Comparison of ENCODE assay signal across 11 cellular contexts in genomic region chr17:66834919-66835454, GRCh38. TPM values are rescaled to one million over a fixed set of nuclear protein-coding genes. Genes with fewer than 3 reads are reported as not detected.
A peak's percentile ranks its signal among the peaks of the same experiment; 100 is the strongest.
DNase-seq lines count a peak whose midpoint lies in the region; ATAC-seq, FAIRE-seq and TF ChIP-seq lines count a peak whose summit lies in the region.
"Had no signal": no experiment of that assay in that cellular context is flagged by ENCODE, and none has a peak within 500 bp of the region (broad histone marks: within the 10 kb centered on the region; RNA-seq: fewer than 3 reads in every experiment).

Gene CACNG5, plus strand, starts transcription at chr17:66835117. Its CDS starts 42,216 bp downstream, at chr17:66877333.

- TF ChIP-seq POLR2A in GM12891 (IDR thresholded peaks at IDR 0.05; ENCODE audit: low read depth, low read length) = no peak

- ATAC-seq in SK-N-SH treated with all-trans-retinoic acid at 6 μM for 48 hours = peak; percentile 52
- no peak for ATAC-seq in HG03565 (IDR thresholded peaks at IDR 0.05; ENCODE audit: unreplicated experiment)

- no peak for TF ChIP-seq CTCF in GM13976 (IDR thresholded peaks at IDR 0.05; ENCODE audit: borderline replicate concordance, control extremely low read depth, extremely low read depth, insufficient read depth, missing control alignments)

- no peak for FAIRE-seq in GM12891 (lab: Jason Lieb, UNC)

- in situ Hi-C loops in ACHN (cut with HindIII; ENCODE audit: low pct_ligation_motif_present, low pct_unique_long_range_greater_than_20kb, low sequenced_read_pairs) = no loop called here
- in situ Hi-C loops in GM13976 (cut with MboI; ENCODE audit: low sequenced_read_pairs, unreplicated experiment) = no loop called here

- DNase-seq in ACHN = peak; percentile 37
- DNase-seq in GM13976 (ENCODE audit: low spot score) = peak; percentile 50
- peak; percentile 90 for DNase-seq in left kidney (ENCODE audit: low read depth, low spot score)
- no peak for DNase-seq in activated gamma-delta T cell treated with Interleukin-2 at 50 U/mL for 16 hours
- DNase-seq in GM12891 (ENCODE audit: insufficient read length, low spot score) = no peak
- DNase-seq in anterior cingulate cortex (lab: John Stamatoyannopoulos, UW) = no peak
- DNase-seq: activated effector memory CD4-positive, alpha-beta T cell treated with anti-CD3 and anti-CD28 coated beads, Interleukin-2, amount 50 U/mL, for 16 hours; cortex of kidney; Karpas-422 had no signal

TF ChIP-seq in SK-N-SH treated with all-trans-retinoic acid at 6 μM for 48 hours, 23 proteins besides CTCF, POLR2A, EP300 and RAD21:
- no peak for TF ChIP-seq ZNF70 (CRISPR knock-in tag; IDR thresholded peaks at IDR 0.05)

TF ChIP-seq in GM12891, 5 proteins besides CTCF, POLR2A, EP300 and RAD21:
- TF ChIP-seq SPI1 (IDR thresholded peaks at IDR 0.05; ENCODE audit: low read depth, low read length) = no peak

RNA-seq across cellular contexts. Expression of gene CACNG5, which starts in this region (rescaled TPM):
- polyA plus RNA-seq in GM12891 (2012; ENCODE audit: low read depth, missing spikeins) = not detected

Comparison
In these comparisons a context has a peak if more than half of its experiments do, and no peak if none do; other contexts are left out.
1. DNase-seq: peak in ACHN (single experiment), GM13976 (single experiment) and left kidney (single experiment); none in activated gamma-delta T cell treated with Interleukin-2 at 50 U/mL for 16 hours (single experiment), GM12891 (single experiment) and anterior cingulate cortex (0 of 58).